In genomic region chr4:134885436-134885835, GRCh38 we compare ENCODE assay signal across 26 cellular contexts.
"Had no signal": no experiment of that assay in that cellular context is flagged by ENCODE, and none has a peak within 500 bp of the region (broad histone marks: within the 10 kb centered on the region; RNA-seq: fewer than 3 reads in every experiment).

No MANE protein-coding gene starts in this region.

- ATAC-seq: activated CD4-positive, CD25-positive, alpha-beta regulatory T cell treated with anti-CD3 and anti-CD28 coated beads, Interleukin-2, amount 50 U/mL, for 24 hours; activated CD8-positive, alpha-beta memory T cell treated with anti-CD3 and anti-CD28 coated beads, Interleukin-2, amount 10 ng/mL, durations not matched to agents 7 days and 5 days; activated CD8-positive, alpha-beta T cell treated with anti-CD3 and anti-CD28 coated beads for 36 hours; activated naive CD8-positive, alpha-beta T cell treated with anti-CD3 and anti-CD28 coated beads, Interleukin-2, amount 50 U/mL, for 24 hours; left lobe of liver; naive thymus-derived CD8-positive, alpha-beta T cell; upper lobe of right lung had no signal

- H3K4me3 ChIP-seq: dorsolateral prefrontal cortex, esophagus squamous epithelium, lung, neural progenitor cell, sigmoid colon, spleen, thyroid gland, upper lobe of right lung had no signal

- H3K4me2 ChIP-seq: neural progenitor cell had no signal

- FAIRE-seq: colon had no signal

- H3K9ac ChIP-seq: neural progenitor cell had no signal

- H3K36me3 ChIP-seq: esophagus squamous epithelium, neural progenitor cell, sigmoid colon, spleen, thyroid gland, upper lobe of right lung had no signal

- H3K4me1 ChIP-seq: esophagus squamous epithelium, neural progenitor cell, sigmoid colon, spleen, thyroid gland, upper lobe of right lung had no signal

- H3K9me3 ChIP-seq: esophagus squamous epithelium, sigmoid colon, thyroid gland, upper lobe of right lung had no signal

- H3K27ac ChIP-seq: dorsolateral prefrontal cortex, esophagus squamous epithelium, neural progenitor cell, sigmoid colon, spleen, thyroid gland, upper lobe of right lung, VCaP had no signal

- DNase-seq: activated CD4-positive, alpha-beta T cell treated with anti-CD3 and anti-CD28 coated beads, Interleukin-2, amount 10 ng/mL, durations not matched to agents 24 days and 14 days; activated CD8-positive, alpha-beta memory T cell treated with anti-CD3 and anti-CD28 coated beads, Interleukin-2, amount 10 ng/mL, durations not matched to agents 7 days and 5 days; activated CD8-positive, alpha-beta T cell treated with anti-CD3 and anti-CD28 coated beads for 36 hours; activated gamma-delta T cell; activated naive CD4-positive, alpha-beta T cell treated with anti-CD3 and anti-CD28 coated beads, Interleukin-2, amount 50 U/mL, for 16 hours; activated naive CD8-positive, alpha-beta T cell treated with anti-CD3 and anti-CD28 coated beads, Interleukin-2, amount 50 U/mL, for 24 hours; activated T-cell treated with anti-CD3 and anti-CD28 coated beads for 4 hours; aorta; caudate nucleus; dorsolateral prefrontal cortex; esophagus squamous epithelium; foreskin melanocyte; immature natural killer cell; naive thymus-derived CD8-positive, alpha-beta T cell; sigmoid colon; spleen; stimulated activated CD4-positive, alpha-beta T cell treated with anti-CD3 and anti-CD28 coated beads, Interleukin-4, amount 100 ng/mL, for 1 hour; stimulated activated naive CD4-positive, alpha-beta T cell treated with Interleukin-2 at 50 U/mL for 16 hours; thyroid gland; upper lobe of right lung had no signal

- H2AFZ ChIP-seq: neural progenitor cell had no signal

- H3K27me3 ChIP-seq: dorsolateral prefrontal cortex, esophagus squamous epithelium, neural progenitor cell, sigmoid colon, spleen, thyroid gland, upper lobe of right lung had no signal
